8 cellular contexts compared by ENCODE assay signal in genomic region chr17:7045492-7046126, GRCh38. TPM values are rescaled to one million over a fixed set of nuclear protein-coding genes. Genes with fewer than 3 reads are reported as not detected.
A peak's percentile ranks its signal among the peaks of the same experiment; 100 is the strongest.
DNase-seq lines count a peak whose midpoint lies in the region; ATAC-seq and TF ChIP-seq lines count a peak whose summit lies in the region.

No MANE protein-coding gene starts in this region.

- H3K36me3 ChIP-seq in ascending aorta (no peaks in the 10 kb centered on the region), cardiac muscle cell (no peaks in the 10 kb centered on the region)

- no peaks in the 10 kb centered on the region for H3K9me3 ChIP-seq in ascending aorta
- H3K9me3 ChIP-seq in cardiac muscle cell (ENCODE audit: low read depth), result no peaks in the 10 kb centered on the region

- H3K27ac ChIP-seq in HL-60 (replicated peaks) (no peak overlapping the region), ascending aorta (no peak overlapping the region), cardiac muscle cell (no peak overlapping the region)

- H3K4me1 ChIP-seq in ascending aorta, result peaks cover 12 to 22% of the 10 kb centered on the region in 2 donors
- H3K4me1 ChIP-seq in cardiac muscle cell (ENCODE audit: low read depth), result peaks cover 5% of the 10 kb centered on the region

- no peak overlapping the region for H3K4me3 ChIP-seq in HL-60 (replicated peaks; ENCODE audit: insufficient read depth, low read length)
- H3K4me3 ChIP-seq in ascending aorta, result peak overlapping the region in 1 of 2 donors; percentile 26
- H3K4me3 ChIP-seq in cardiac muscle cell, result peak overlapping the region; percentile 12

- no peak for ATAC-seq in GM19452 (IDR thresholded peaks at IDR 0.05; ENCODE audit: unreplicated experiment)
- no peak for ATAC-seq in GM21447 (IDR thresholded peaks at IDR 0.05; ENCODE audit: unreplicated experiment)

- peaks cover 12% of the 10 kb centered on the region for H3K27me3 ChIP-seq in HL-60 (ENCODE audit: insufficient read depth, poor library complexity, severe bottlenecking)
- peaks cover 7% of the 10 kb centered on the region for H3K27me3 ChIP-seq in ascending aorta
- H3K27me3 ChIP-seq in cardiac muscle cell, result peaks cover 35% of the 10 kb centered on the region

- peak; percentile 74 for DNase-seq in COLO829 (ENCODE audit: low spot score)
- peak in 1 of 2 experiments; percentile 37 for DNase-seq in HL-60 (ENCODE audit: low read depth in 1 of 2, low spot score in 1 of 2)
- DNase-seq in NOMO-1 (lab: John Stamatoyannopoulos, UW; ENCODE audit: unreplicated experiment in 2 of 2), result peak; percentile 13 to 74
- no peak for DNase-seq in ascending aorta (ENCODE audit: low spot score in 2 of 2)
- DNase-seq in cardiac muscle cell (ENCODE audit: low read depth in 1 of 2, low spot score in 1 of 2), result peak; percentile 67 to 89
- peak; percentile 74 for DNase-seq in retina

- TF ChIP-seq CTCF in HL-60 (IDR thresholded peaks at IDR 0.05; ENCODE audit: insufficient read depth, low read length) (peak; percentile 15), ascending aorta (IDR thresholded peaks at IDR 0.05) (peak; percentile 60 to 82 (median 78)), cardiac muscle cell (IDR thresholded peaks at IDR 0.05; ENCODE audit: low read depth, low read length) (peak; percentile 69)

- intact Hi-C loops in ascending aorta (cut with DNase I), result loop anchor here (2.0 to 5.0 kb wide), 2 partner anchors 91 to 252 kb away; no protein-coding TSS in a partner anchor

RNA-seq across cellular contexts. Expression of gene SLC16A11, which starts 1.7 kb away (rescaled TPM):
- total RNA-seq in ascending aorta (not detected), cardiac muscle cell (0.39 and 1.1 TPM in 2 replicates)
- polyA plus RNA-seq in cardiac muscle cell, result 3.8 and 6.4 TPM in 2 replicates

RNA-seq across cellular contexts. Expression of gene SLC16A13, which starts 9.8 kb away (rescaled TPM):
- total RNA-seq in ascending aorta, result 1.5 TPM
- 3.7 and 4.0 TPM in 2 replicates for total RNA-seq in cardiac muscle cell
- polyA plus RNA-seq in cardiac muscle cell, result 5.8 and 7.2 TPM in 2 replicates

RNA-seq across cellular contexts. Expression of gene BCL6B, which starts 22.8 kb away (rescaled TPM):
- total RNA-seq in ascending aorta, result 16.4 TPM
- 0.11 and 1.7 TPM in 2 replicates for total RNA-seq in cardiac muscle cell
- not detected in 2 replicates for polyA plus RNA-seq in cardiac muscle cell

RNA-seq across cellular contexts. Expression of gene RNASEK, which starts 33.2 kb away (rescaled TPM):
- total RNA-seq in ascending aorta (156 TPM), cardiac muscle cell (241 and 275 TPM in 2 replicates)
- 594 and 672 TPM in 2 replicates for polyA plus RNA-seq in cardiac muscle cell

RNA-seq across cellular contexts. Expression of gene CLEC10A, which starts 34.4 kb away (rescaled TPM):
- total RNA-seq in ascending aorta (29.8 TPM), cardiac muscle cell (not detected in 2 replicates)
- polyA plus RNA-seq in cardiac muscle cell, result not detected in 2 replicates

Comparison
In these comparisons a context has a peak if more than half of its experiments do, and no peak if none do; other contexts are left out.
1. DNase-seq: peak in COLO829 (single experiment), NOMO-1 (2 of 2), cardiac muscle cell (2 of 2) and retina (single experiment); none in ascending aorta (0 of 2).
2. CTCF ChIP-seq: peak in every context shown above with its lines; median percentile 78 in ascending aorta; 69 in cardiac muscle cell; 15 in HL-60.